ENCODE assay signal across 9 cellular contexts in genomic region chr9:105205787-105206511, GRCh38. TPM values are rescaled to one million over a fixed set of nuclear protein-coding genes. Genes with fewer than 3 reads are reported as not detected.
DNase-seq lines count a peak whose midpoint lies in the region; ATAC-seq and TF ChIP-seq lines count a peak whose summit lies in the region.
"Had no signal": no experiment of that assay in that cellular context is flagged by ENCODE, and none has a peak within 500 bp of the region (broad histone marks: within the 10 kb centered on the region; RNA-seq: fewer than 3 reads in every experiment).

No MANE protein-coding gene starts in this region.

- no peak overlapping the region for H3K4me3 Mint-ChIP-seq in mesothelial cell of epicardium
- H3K4me3 Mint-ChIP-seq in progenitor cell of endocrine pancreas (ENCODE audit: low read depth), result no peak overlapping the region

- DNase-seq in NCI-H226 (peak; percentile 78), dedifferentiated amniotic fluid mesenchymal stem cell (ENCODE audit: extremely low spot score) (peak; percentile 84), mesothelial cell of epicardium (ENCODE audit: low spot score in 2 of 2, unreplicated experiment in 2 of 2) (no peak), tibial nerve (ENCODE audit: low spot score in 2 of 2) (peak; percentile 59 to 91), progenitor cell of endocrine pancreas (ENCODE audit: low spot score, unreplicated experiment) (no peak), NCI-H1048 (lab: John Stamatoyannopoulos, UW) (no peak), NCI-H1105 (lab: John Stamatoyannopoulos, UW) (no peak)
- DNase-seq: SJCRH30 had no signal

- WGBS in tibial nerve, 2 donors, result 73 to 76% methylated on average over 2 of the region's 2 CpGs

- no peak for TF ChIP-seq POLR2A in tibial nerve (IDR thresholded peaks at IDR 0.05)

- no peaks in the 10 kb centered on the region for H3K27me3 Mint-ChIP-seq in mesothelial cell of epicardium (ENCODE audit: low read depth)
- no peaks in the 10 kb centered on the region for H3K27me3 Mint-ChIP-seq in progenitor cell of endocrine pancreas

- H3K4me1 Mint-ChIP-seq in mesothelial cell of epicardium (peaks cover 9% of the 10 kb centered on the region), progenitor cell of endocrine pancreas (ENCODE audit: low read depth) (peaks cover 2% of the 10 kb centered on the region)

- H3K4me1 ChIP-seq in tibial nerve, result peaks cover 0 to 18% (median 2%) of the 10 kb centered on the region in 4 donors
- H3K4me1 ChIP-seq: SJCRH30 had no signal

- H3K27ac Mint-ChIP-seq in mesothelial cell of epicardium (peak overlapping the region; percentile 4), progenitor cell of endocrine pancreas (no peak overlapping the region)

- H3K9me3 ChIP-seq in tibial nerve, result no peaks in the 10 kb centered on the region
- H3K9me3 ChIP-seq: SJCRH30 had no signal

- H3K36me3 Mint-ChIP-seq in mesothelial cell of epicardium, result no peaks in the 10 kb centered on the region
- H3K36me3 Mint-ChIP-seq in progenitor cell of endocrine pancreas (ENCODE audit: insufficient read depth), result no peaks in the 10 kb centered on the region

- TF ChIP-seq CTCF in mesothelial cell of epicardium (IDR thresholded peaks at IDR 0.05; ENCODE audit: unreplicated experiment) (no peak), tibial nerve (IDR thresholded peaks at IDR 0.05) (no peak), progenitor cell of endocrine pancreas (IDR thresholded peaks at IDR 0.05; ENCODE audit: unreplicated experiment) (no peak)

- no peak overlapping the region for H3K4me3 ChIP-seq in tibial nerve
- H3K4me3 ChIP-seq: SJCRH30 had no signal

- H3K9me3 Mint-ChIP-seq in mesothelial cell of epicardium, result no peaks in the 10 kb centered on the region
- H3K9me3 Mint-ChIP-seq in progenitor cell of endocrine pancreas (ENCODE audit: low read depth), result no peaks in the 10 kb centered on the region

- no peaks in the 10 kb centered on the region for H3K36me3 ChIP-seq in tibial nerve
- H3K36me3 ChIP-seq: SJCRH30 had no signal

- peak overlapping the region; percentile 6 to 84 (median 65) for H3K27ac ChIP-seq in tibial nerve
- H3K27ac ChIP-seq: SJCRH30 had no signal

- peak in 1 of 2 donors; percentile 90 for TF ChIP-seq EP300 in tibial nerve (IDR thresholded peaks at IDR 0.05)

- no peaks in the 10 kb centered on the region for H3K27me3 ChIP-seq in tibial nerve
- H3K27me3 ChIP-seq: SJCRH30 had no signal

- ATAC-seq in HG02798 (IDR thresholded peaks at IDR 0.05; ENCODE audit: poor library complexity, unreplicated experiment), result no peak

RNA-seq across cellular contexts. Expression of gene SLC44A1, which starts 38.5 kb away (rescaled TPM):
- total RNA-seq in mesothelial cell of epicardium (47.5 to 49.0 TPM (median 48.5 TPM) in 3 replicates), tibial nerve (10 to 100 TPM; 45.3 to 74.9 (median 67.7) TPM), progenitor cell of endocrine pancreas (48.7 and 53.5 TPM in 2 replicates)

Comparison
In these comparisons a context has a peak if more than half of its experiments do, and no peak if none do; other contexts are left out.
1. DNase-seq: peak in NCI-H226 (single experiment), dedifferentiated amniotic fluid mesenchymal stem cell (single experiment) and tibial nerve (2 of 2); none in mesothelial cell of epicardium (0 of 2), progenitor cell of endocrine pancreas (single experiment), NCI-H1048 (single experiment) and NCI-H1105 (single experiment).